1 cellular context compared by ENCODE assay signal in the genomic region with DNA sequence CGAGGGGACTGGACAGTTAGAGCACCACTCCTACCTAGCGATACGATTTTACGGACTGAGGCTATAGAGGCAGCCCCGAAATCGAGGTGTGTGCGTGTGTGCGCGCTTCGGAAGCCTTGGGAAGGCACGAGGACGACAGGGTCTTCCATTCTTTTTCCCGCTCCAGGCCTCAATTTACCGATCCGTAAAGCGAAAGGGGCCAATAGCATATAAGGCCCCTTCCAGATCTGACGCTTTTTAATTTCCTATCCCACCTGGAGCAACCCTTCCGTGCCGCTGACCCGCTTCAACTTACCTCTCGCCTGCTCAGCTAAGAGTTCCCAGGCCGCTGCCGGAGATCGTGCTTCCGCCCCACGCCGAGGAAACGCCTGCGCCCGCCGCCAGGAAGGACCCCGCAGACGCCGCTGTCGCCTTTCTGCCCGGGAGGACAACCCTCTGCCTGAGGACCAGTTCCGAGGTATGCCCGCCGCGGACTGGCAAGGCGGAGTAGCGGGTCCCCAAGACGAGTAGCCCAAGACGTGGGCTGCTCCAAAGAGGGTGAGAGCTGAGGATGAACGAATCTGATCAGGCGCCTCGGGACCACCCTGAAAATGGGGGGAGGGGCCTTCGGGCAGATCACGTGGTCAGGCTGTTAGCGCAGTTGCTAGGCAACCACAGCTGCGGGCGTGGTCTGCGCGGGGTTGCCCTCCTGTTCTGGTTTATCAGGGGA.
A peak's percentile ranks its signal among the peaks of the same experiment; 100 is the strongest.
TF ChIP-seq lines count a peak whose summit lies in the region.

A gene (minus strand): TSS at position 372 of the 709 bp plus-strand sequence. CDS start 4,924 bp downstream, outside the sequence.

TF ChIP-seq in A549, 52 proteins besides CTCF, POLR2A, EP300 and RAD21 (continued from another document):
- TF ChIP-seq MAZ (IDR thresholded peaks at IDR 0.05; ENCODE audit: borderline replicate concordance, low read depth, low read length) (no peak; the same call in 1 of the 2 replicates), ZFP36 (IDR thresholded peaks at IDR 0.05; ENCODE audit: borderline replicate concordance, partially characterized antibody) (no peak), FOSB (CRISPR knock-in tag; IDR thresholded peaks at IDR 0.05) (no peak; the same call in 1 of the 2 replicates), MYC (IDR thresholded peaks at IDR 0.05; ENCODE audit: borderline replicate concordance, low read length) (peak; percentile 76; the same call in 1 of the 2 replicates), SREBF2 (IDR thresholded peaks at IDR 0.05) (no peak), JUNB (IDR thresholded peaks at IDR 0.05) (no peak; the same call in 1 of the 2 replicates), RCOR1 (IDR thresholded peaks at IDR 0.05; ENCODE audit: low read depth, low read length) (0 out of 2 replicates have a peak, but pooled peaks have one; percentile 15), CEBPB (IDR thresholded peaks at IDR 0.05) (no peak; a peak in 1 of 4 replicates), ZSCAN20 (CRISPR knock-in tag; IDR thresholded peaks at IDR 0.05) (no peak), SMC3 (IDR thresholded peaks at IDR 0.05) (peak; percentile 18; the same call in 1 of the 3 replicates), TP53 (CRISPR knock-in tag; IDR thresholded peaks at IDR 0.05) (peak; percentile 90), FOSL2 (IDR thresholded peaks at IDR 0.05) (no peak), FOSL2 (CRISPR knock-in tag; IDR thresholded peaks at IDR 0.05) (no peak; the same call in 1 of the 2 replicates), CHD4 (IDR thresholded peaks at IDR 0.05; ENCODE audit: borderline replicate concordance) (no peak), NR3C1 (IDR thresholded peaks at IDR 0.05) (no peak), RARB (CRISPR knock-in tag; IDR thresholded peaks at IDR 0.05) (no peak)
- TF ChIP-seq, protein P1, sequence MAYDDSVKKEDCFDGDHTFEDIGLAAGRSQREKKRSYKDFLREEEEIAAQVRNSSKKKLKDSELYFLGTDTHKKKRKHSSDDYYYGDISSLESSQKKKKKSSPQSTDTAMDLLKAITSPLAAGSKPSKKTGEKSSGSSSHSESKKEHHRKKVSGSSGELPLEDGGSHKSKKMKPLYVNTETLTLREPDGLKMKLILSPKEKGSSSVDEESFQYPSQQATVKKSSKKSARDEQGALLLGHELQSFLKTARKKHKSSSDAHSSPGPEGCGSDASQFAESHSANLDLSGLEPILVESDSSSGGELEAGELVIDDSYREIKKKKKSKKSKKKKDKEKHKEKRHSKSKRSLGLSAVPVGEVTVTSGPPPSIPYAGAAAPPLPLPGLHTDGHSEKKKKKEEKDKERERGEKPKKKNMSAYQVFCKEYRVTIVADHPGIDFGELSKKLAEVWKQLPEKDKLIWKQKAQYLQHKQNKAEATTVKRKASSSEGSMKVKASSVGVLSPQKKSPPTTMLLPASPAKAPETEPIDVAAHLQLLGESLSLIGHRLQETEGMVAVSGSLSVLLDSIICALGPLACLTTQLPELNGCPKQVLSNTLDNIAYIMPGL (CRISPR knock-in tag; IDR thresholded peaks at IDR 0.05; ENCODE audit: borderline replicate concordance), result no peak; the same call in 1 of the 2 replicates
- TF ChIP-seq, protein P2, sequence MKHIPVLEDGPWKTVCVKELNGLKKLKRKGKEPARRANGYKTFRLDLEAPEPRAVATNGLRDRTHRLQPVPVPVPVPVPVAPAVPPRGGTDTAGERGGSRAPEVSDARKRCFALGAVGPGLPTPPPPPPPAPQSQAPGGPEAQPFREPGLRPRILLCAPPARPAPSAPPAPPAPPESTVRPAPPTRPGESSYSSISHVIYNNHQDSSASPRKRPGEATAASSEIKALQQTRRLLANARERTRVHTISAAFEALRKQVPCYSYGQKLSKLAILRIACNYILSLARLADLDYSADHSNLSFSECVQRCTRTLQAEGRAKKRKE (CRISPR knock-in tag; IDR thresholded peaks at IDR 0.05; ENCODE audit: low read depth), result no peak
- TF ChIP-seq, protein P3, sequence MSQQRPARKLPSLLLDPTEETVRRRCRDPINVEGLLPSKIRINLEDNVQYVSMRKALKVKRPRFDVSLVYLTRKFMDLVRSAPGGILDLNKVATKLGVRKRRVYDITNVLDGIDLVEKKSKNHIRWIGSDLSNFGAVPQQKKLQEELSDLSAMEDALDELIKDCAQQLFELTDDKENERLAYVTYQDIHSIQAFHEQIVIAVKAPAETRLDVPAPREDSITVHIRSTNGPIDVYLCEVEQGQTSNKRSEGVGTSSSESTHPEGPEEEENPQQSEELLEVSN (IDR thresholded peaks at IDR 0.05; ENCODE audit: borderline replicate concordance, low read depth), result peak; percentile 90
- TF ChIP-seq, protein P4, sequence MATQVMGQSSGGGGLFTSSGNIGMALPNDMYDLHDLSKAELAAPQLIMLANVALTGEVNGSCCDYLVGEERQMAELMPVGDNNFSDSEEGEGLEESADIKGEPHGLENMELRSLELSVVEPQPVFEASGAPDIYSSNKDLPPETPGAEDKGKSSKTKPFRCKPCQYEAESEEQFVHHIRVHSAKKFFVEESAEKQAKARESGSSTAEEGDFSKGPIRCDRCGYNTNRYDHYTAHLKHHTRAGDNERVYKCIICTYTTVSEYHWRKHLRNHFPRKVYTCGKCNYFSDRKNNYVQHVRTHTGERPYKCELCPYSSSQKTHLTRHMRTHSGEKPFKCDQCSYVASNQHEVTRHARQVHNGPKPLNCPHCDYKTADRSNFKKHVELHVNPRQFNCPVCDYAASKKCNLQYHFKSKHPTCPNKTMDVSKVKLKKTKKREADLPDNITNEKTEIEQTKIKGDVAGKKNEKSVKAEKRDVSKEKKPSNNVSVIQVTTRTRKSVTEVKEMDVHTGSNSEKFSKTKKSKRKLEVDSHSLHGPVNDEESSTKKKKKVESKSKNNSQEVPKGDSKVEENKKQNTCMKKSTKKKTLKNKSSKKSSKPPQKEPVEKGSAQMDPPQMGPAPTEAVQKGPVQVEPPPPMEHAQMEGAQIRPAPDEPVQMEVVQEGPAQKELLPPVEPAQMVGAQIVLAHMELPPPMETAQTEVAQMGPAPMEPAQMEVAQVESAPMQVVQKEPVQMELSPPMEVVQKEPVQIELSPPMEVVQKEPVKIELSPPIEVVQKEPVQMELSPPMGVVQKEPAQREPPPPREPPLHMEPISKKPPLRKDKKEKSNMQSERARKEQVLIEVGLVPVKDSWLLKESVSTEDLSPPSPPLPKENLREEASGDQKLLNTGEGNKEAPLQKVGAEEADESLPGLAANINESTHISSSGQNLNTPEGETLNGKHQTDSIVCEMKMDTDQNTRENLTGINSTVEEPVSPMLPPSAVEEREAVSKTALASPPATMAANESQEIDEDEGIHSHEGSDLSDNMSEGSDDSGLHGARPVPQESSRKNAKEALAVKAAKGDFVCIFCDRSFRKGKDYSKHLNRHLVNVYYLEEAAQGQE (IDR thresholded peaks at IDR 0.05), result no peak; the same call in 1 of the 2 replicates
TF ChIP-seq in A549: peak in this region for 19.
